Comparison of ENCODE assay signal across 8 cellular contexts in the genomic region with DNA sequence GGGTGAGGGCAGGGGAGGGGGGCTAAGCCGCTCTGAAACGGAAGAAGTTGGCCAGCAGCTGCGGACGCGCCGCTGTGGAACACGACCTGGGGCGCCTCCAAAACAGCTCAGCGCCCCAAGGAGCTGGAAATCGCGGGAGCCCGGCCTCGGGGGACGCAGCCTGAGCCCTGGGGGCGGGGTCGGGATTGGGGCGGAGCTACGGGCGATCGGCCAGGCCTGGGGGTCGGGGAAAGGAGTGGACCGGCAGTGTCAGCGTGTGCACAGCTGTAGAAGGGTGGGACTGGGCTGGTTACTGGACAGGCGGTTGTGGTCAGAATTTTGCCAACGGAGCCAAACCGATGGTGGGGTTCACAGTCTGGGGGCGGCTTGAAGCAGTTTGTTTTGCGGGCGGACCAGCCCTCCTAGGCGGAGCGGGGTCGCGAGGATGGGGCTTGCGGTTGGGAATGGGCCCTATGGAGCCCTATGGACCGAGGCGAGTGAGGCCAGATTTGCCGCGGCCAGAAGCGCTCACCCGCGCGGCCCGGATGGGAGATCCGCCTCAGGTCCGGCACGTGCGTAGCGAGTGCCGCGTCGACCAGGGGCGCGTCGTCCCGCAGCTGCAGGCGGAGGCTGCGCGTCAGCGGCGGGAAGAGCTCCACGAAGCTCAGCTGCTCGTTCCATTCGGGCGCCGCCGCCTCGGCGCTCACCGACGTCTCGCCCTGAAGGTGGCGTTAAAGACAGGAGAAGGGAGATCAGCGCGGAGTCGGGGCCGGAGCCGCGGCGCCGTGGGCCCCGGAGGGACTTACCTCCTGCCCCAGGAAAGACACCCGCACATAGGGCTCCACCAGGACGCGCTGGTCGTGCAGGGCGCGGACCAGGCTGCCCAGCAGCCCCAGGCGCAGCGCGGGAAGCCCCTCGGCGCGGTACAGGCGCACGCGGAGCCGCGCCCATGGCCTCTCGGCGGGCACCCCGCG. TPM values are rescaled to one million over a fixed set of nuclear protein-coding genes. Genes with fewer than 3 reads are reported as not detected.
A peak's percentile ranks its signal among the peaks of the same experiment; 100 is the strongest.
DNase-seq lines count a peak whose midpoint lies in the region; ATAC-seq and TF ChIP-seq lines count a peak whose summit lies in the region.

No MANE protein-coding gene starts in this region.

- 0 out of 2 replicates have a peak overlapping the region, but pooled peaks have one; percentile 0 for H3K23ac ChIP-seq in IMR-90 (ENCODE audit: low read depth, low read length)

- H3K27me3 ChIP-seq in IMR-90 (ENCODE audit: control insufficient read depth, insufficient read depth, low read length) (peaks cover 51% of the 10 kb centered on the region), left ventricle myocardium inferior (ENCODE audit: low read depth) (peaks cover 50% of the 10 kb centered on the region), psoas muscle (ENCODE audit: insufficient read depth in 3 of 3, low read length in 2 of 3) (peaks cover 0 to 11% (median 1%) of the 10 kb centered on the region in 3 donors), PC-9 (ENCODE audit: insufficient read depth, low read depth) (no peaks in the 10 kb centered on the region)

- WGBS in IMR-90 (ENCODE audit: extremely low coverage in 2 of 2, insufficient read length in 1 of 2), 2 experiments, result 3% methylated on average over 49 of the region's 102 CpGs; no CpG with 5 or more reads in 1 of the 2 experiments
- WGBS in psoas muscle, 3 donors, result 1% methylated on average over 74 to 102 of the region's 102 CpGs

- H3K4me1 ChIP-seq in IMR-90 (ENCODE audit: control insufficient read depth, insufficient read depth, low read length) (peaks cover 3% of the 10 kb centered on the region), left ventricle myocardium inferior (peaks cover 20% of the 10 kb centered on the region), psoas muscle (peaks cover 11% of the 10 kb centered on the region), PC-9 (replicated peaks; ENCODE audit: insufficient read depth) (peaks cover 11% of the 10 kb centered on the region)

- H3F3A ChIP-seq in PC-9 (ENCODE audit: insufficient read depth, low read depth), result peaks cover 5% of the 10 kb centered on the region; the same call in 1 of the 2 replicates

- intact Hi-C loops in IMR-90 (cut with micrococcal nuclease) (no loop called here), left ventricle myocardium inferior (cut with micrococcal nuclease) (no loop called here), psoas muscle (cut with DNase I) (loop anchor here (5.0 to 10.0 kb wide), 2 partner anchors 94 to 286 kb away; a partner anchor contains a TSS), PC-9 (cut with micrococcal nuclease; ENCODE audit: unreplicated experiment) (no loop called here)

- H3K14ac ChIP-seq in IMR-90 (replicated peaks; ENCODE audit: low read depth, low read length), result no peak overlapping the region

- H3K27me3 Mint-ChIP-seq in activated naive CD8-positive, alpha-beta T cell treated with anti-CD3 and anti-CD28 coated beads, Interleukin-2, amount 10 ng/mL, durations not matched to agents 7 days and 5 days, result peaks cover 41% of the 10 kb centered on the region

- H3K9me2 ChIP-seq in PC-9 (ENCODE audit: insufficient read depth), result no peaks in the 10 kb centered on the region

- H4K20me1 ChIP-seq in IMR-90 (ENCODE audit: insufficient read depth, low read length) (no peaks in the 10 kb centered on the region; the same call in 1 of the 2 replicates), PC-9 (ENCODE audit: insufficient read depth) (no peaks in the 10 kb centered on the region)

- dilution Hi-C loops in IMR-90 (cut with HindIII; ENCODE audit: low sequenced_read_pairs, unreplicated experiment), result no loop called here

- H3K27ac ChIP-seq in IMR-90 (ENCODE audit: insufficient read depth, low read length) (no peak overlapping the region), left ventricle myocardium inferior (replicated peaks) (no peak overlapping the region), psoas muscle (no peak overlapping the region), PC-9 (no peak overlapping the region)

- peaks cover 22% of the 10 kb centered on the region for H3K79me2 ChIP-seq in PC-9 (ENCODE audit: low read depth)

- H3K9me1 ChIP-seq in IMR-90 (ENCODE audit: insufficient read depth, low read length), result no peaks in the 10 kb centered on the region

- H4K5ac ChIP-seq in IMR-90 (ENCODE audit: low read depth, low read length), result no peak overlapping the region

- H2AFZ ChIP-seq in IMR-90 (replicated peaks; ENCODE audit: low read length, poor library complexity), result peak overlapping the region; percentile 88
- H2AFZ ChIP-seq in PC-9, result no peak overlapping the region

- H3K4ac ChIP-seq in IMR-90 (ENCODE audit: low read depth, low read length), result no peak overlapping the region

- peak overlapping the region; percentile 8 for H3K27ac Mint-ChIP-seq in activated naive CD8-positive, alpha-beta T cell treated with anti-CD3 and anti-CD28 coated beads, Interleukin-2, amount 10 ng/mL, durations not matched to agents 7 days and 5 days

- peak overlapping the region; percentile 73 for H2AK9ac ChIP-seq in IMR-90 (replicated peaks; ENCODE audit: low read depth, low read length, poor library complexity)

- H2AK5ac ChIP-seq in IMR-90 (ENCODE audit: low read depth, low read length), result no peak overlapping the region

- CTCF ChIA-PET in IMR-90 (lab: Yijun Ruan, JAX) (interaction anchor here (1.7 kb wide), 1 partner anchor 14 kb away, joined by 4 read pairs; a partner anchor contains a TSS), PC-9 (lab: Charles Lee) (interaction anchor here (0.6 kb wide), 1 partner anchor 13 kb away, joined by 3 read pairs; no protein-coding TSS in a partner anchor)

- H2BK5ac ChIP-seq in IMR-90 (ENCODE audit: low read depth, low read length, poor library complexity, severe bottlenecking), result no peak overlapping the region

- no peak for TF ChIP-seq POLR2A in IMR-90 (IDR thresholded peaks at IDR 0.05; ENCODE audit: low read depth, low read length)

- no peak overlapping the region for H3K18ac ChIP-seq in IMR-90 (ENCODE audit: low read depth, low read length)

- H3K36me3 Mint-ChIP-seq in activated naive CD8-positive, alpha-beta T cell treated with anti-CD3 and anti-CD28 coated beads, Interleukin-2, amount 10 ng/mL, durations not matched to agents 7 days and 5 days, result no peaks in the 10 kb centered on the region

- H3K9ac ChIP-seq in IMR-90 (ENCODE audit: low read depth, low read length), result peak overlapping the region; percentile 12; the same call in 1 of the 2 replicates

- H2BK20ac ChIP-seq in IMR-90 (ENCODE audit: low read depth, low read length), result no peak overlapping the region

- BruUV-seq in IMR-90 (replicated peaks; lab: Mats Ljungman, UMichigan), result no TSS peak
- no TSS peak for BruUV-seq in PC-9 (replicated peaks; lab: Mats Ljungman, UMichigan)

- TF ChIP-seq CTCF in IMR-90 (conservative IDR thresholded peaks at IDR 0.05; ENCODE audit: low read depth, low read length), result peak; percentile 47
- peak; percentile 65 for TF ChIP-seq CTCF in left ventricle myocardium inferior (IDR thresholded peaks at IDR 0.05; ENCODE audit: borderline replicate concordance)
- peak; percentile 57 for TF ChIP-seq CTCF in psoas muscle (IDR thresholded peaks at IDR 0.05)
- no peak for TF ChIP-seq CTCF in PC-9 (conservative IDR thresholded peaks at IDR 0.05)

- in situ Hi-C loops in IMR-90 (cut with MboI; ENCODE audit: low sequenced_read_pairs), result no loop called here

- H3K36me3 ChIP-seq in IMR-90 (ENCODE audit: control insufficient read depth, insufficient read depth, low read length) (no peaks in the 10 kb centered on the region), left ventricle myocardium inferior (no peaks in the 10 kb centered on the region), psoas muscle (ENCODE audit: insufficient read depth in 1 of 2, low read depth in 1 of 2) (no peaks in the 10 kb centered on the region), PC-9 (ENCODE audit: low read depth) (peaks cover 13% of the 10 kb centered on the region; the same call in 1 of the 2 replicates)

- peak overlapping the region; percentile 33 for H3K4me3 ChIP-seq in IMR-90 (ENCODE audit: insufficient read depth, low read depth, low read length)
- peak overlapping the region; percentile 64 for H3K4me3 ChIP-seq in left ventricle myocardium inferior
- peak overlapping the region; percentile 67 for H3K4me3 ChIP-seq in psoas muscle
- no peak overlapping the region for H3K4me3 ChIP-seq in PC-9

- H4K8ac ChIP-seq in IMR-90 (ENCODE audit: low read depth in 2 of 2, low read length in 2 of 2), result peak overlapping the region in 1 of 2 experiments; percentile 0; a peak in 1 of 4 replicates

- no peak overlapping the region for H3K56ac ChIP-seq in IMR-90 (ENCODE audit: extremely low read depth, insufficient read depth, low read length)

- H3K9me3 ChIP-seq in IMR-90 (ENCODE audit: control insufficient read depth, insufficient read depth, low read length), result no peaks in the 10 kb centered on the region
- H3K9me3 ChIP-seq in left ventricle myocardium inferior (replicated peaks), result no peaks in the 10 kb centered on the region
- H3K9me3 ChIP-seq in psoas muscle, result no peaks in the 10 kb centered on the region
- no peaks in the 10 kb centered on the region for H3K9me3 ChIP-seq in PC-9 (ENCODE audit: insufficient read depth, low read depth)

- H3K4me3 Mint-ChIP-seq in activated naive CD8-positive, alpha-beta T cell treated with anti-CD3 and anti-CD28 coated beads, Interleukin-2, amount 10 ng/mL, durations not matched to agents 7 days and 5 days, result peak overlapping the region; percentile 79

- peaks cover 7% of the 10 kb centered on the region for H3K4me1 Mint-ChIP-seq in activated naive CD8-positive, alpha-beta T cell treated with anti-CD3 and anti-CD28 coated beads, Interleukin-2, amount 10 ng/mL, durations not matched to agents 7 days and 5 days

- no peak overlapping the region for H2BK15ac ChIP-seq in IMR-90 (ENCODE audit: low read depth, low read length)

- DNase-seq in DMS153 treated with DMSO at 0.1 percent for 48 hours (lab: John Stamatoyannopoulos, UW; ENCODE audit: unreplicated experiment) (peak; percentile 16), IMR-90 (peak; percentile 72), SW480 (ENCODE audit: low spot score) (peak; percentile 78), left ventricle myocardium inferior (peak; percentile 74), psoas muscle (peak; percentile 77 to 92), ureter (ENCODE audit: low spot score) (peak; percentile 70), PC-9 (no peak)
- peak; percentile 82 for DNase-seq in activated naive CD8-positive, alpha-beta T cell treated with anti-CD3 and anti-CD28 coated beads, Interleukin-2, amount 10 ng/mL, durations not matched to agents 7 days and 5 days

- ATAC-seq in IMR-90 (ENCODE audit: low read depth) (peak; percentile 89), psoas muscle (peak; percentile 86 to 97 (median 95))
- peak; percentile 90 for ATAC-seq in activated naive CD8-positive, alpha-beta T cell treated with anti-CD3 and anti-CD28 coated beads, Interleukin-2, amount 10 ng/mL, durations not matched to agents 7 days and 5 days (ENCODE audit: low read depth)

- POLR2A ChIA-PET in IMR-90 (lab: Charles Lee; ENCODE audit: unreplicated experiment), result no interaction called here
- POLR2A ChIA-PET in activated naive CD8-positive, alpha-beta T cell treated with anti-CD3 and anti-CD28 coated beads, Interleukin-2, amount 10 ng/mL, durations not matched to agents 7 days and 5 days (lab: Charles Lee), result interaction anchor here (0.9 to 2.0 kb wide), 6 partner anchors 15 to 353 kb away, joined by 3 to 6 read pairs (median 6); a partner anchor contains a TSS
- POLR2A ChIA-PET in PC-9 (lab: Charles Lee; ENCODE audit: unreplicated experiment), result no interaction called here

- no peaks in the 10 kb centered on the region for H3K79me1 ChIP-seq in IMR-90 (ENCODE audit: low read depth in 1 of 2, low read length in 2 of 2)

- TF ChIP-seq RAD21 in IMR-90 (IDR thresholded peaks at IDR 0.05; ENCODE audit: low read length), result peak; percentile 43

- peak overlapping the region; percentile 84 for H3K4me2 ChIP-seq in IMR-90 (ENCODE audit: low read depth, low read length)
- H3K4me2 ChIP-seq in PC-9, result no peak overlapping the region

- H3K9me3 Mint-ChIP-seq in activated naive CD8-positive, alpha-beta T cell treated with anti-CD3 and anti-CD28 coated beads, Interleukin-2, amount 10 ng/mL, durations not matched to agents 7 days and 5 days, result no peaks in the 10 kb centered on the region

- H4K91ac ChIP-seq in IMR-90 (ENCODE audit: insufficient read depth, low read depth, low read length), result no peak overlapping the region

- H2BK120ac ChIP-seq in IMR-90 (ENCODE audit: low read depth, low read length), result no peak overlapping the region

RNA-seq across cellular contexts. Expression of a gene that starts 14.3 kb away (rescaled TPM):
- total RNA-seq in IMR-90 (2012; rRNA removed) (1.8 and 1.9 TPM in 2 replicates), left ventricle myocardium inferior (2.3 TPM), psoas muscle (1 to 10 TPM; 1.1 to 2.1 (median 1.4) TPM), ureter (18.4 TPM), PC-9 (2021) (14.1 and 22.9 TPM in 2 replicates)
- polyA plus RNA-seq in IMR-90 (2012; rRNA removed) (5.5 and 5.8 TPM in 2 replicates), psoas muscle (1 to 10 TPM in 1 of 3 donors, under 1 TPM in 2; 0.49 to 1.1 (median 0.61) TPM)
- 4.8 and 7.3 TPM in 2 replicates for polyA plus RNA-seq in IMR-90 (2012; cell fraction: cytosol; rRNA removed)
- polyA plus RNA-seq in IMR-90 (2012; cell fraction: nucleus; rRNA removed; ENCODE audit: low replicate concordance), result 17.5 and 19.5 TPM in 2 replicates
- 1 to 10 TPM; 3.8 to 5.7 TPM for total RNA-seq in activated naive CD8-positive, alpha-beta T cell treated with anti-CD3 and anti-CD28 coated beads, Interleukin-2, amount 10 ng/mL, durations not matched to agents 7 days and 5 days

RNA-seq across cellular contexts. Expression of a gene that starts 59.4 kb away (rescaled TPM):
- total RNA-seq in IMR-90 (2012; rRNA removed) (438 and 487 TPM in 2 replicates), left ventricle myocardium inferior (103 TPM), psoas muscle (10 to 100 TPM; 61.7 to 71.6 (median 64.6) TPM), ureter (265 TPM), PC-9 (2021) (341 and 435 TPM in 2 replicates)
- polyA plus RNA-seq in IMR-90 (2012; rRNA removed) (434 and 437 TPM in 2 replicates), psoas muscle (10 to 100 TPM; 67.9 to 83.5 (median 78.1) TPM)
- 372 and 430 TPM in 2 replicates for polyA plus RNA-seq in IMR-90 (2012; cell fraction: cytosol; rRNA removed)
- polyA plus RNA-seq in IMR-90 (2012; cell fraction: nucleus; rRNA removed; ENCODE audit: low replicate concordance), result 321 and 334 TPM in 2 replicates
- 100 to 1,000 TPM; 123 to 125 TPM for total RNA-seq in activated naive CD8-positive, alpha-beta T cell treated with anti-CD3 and anti-CD28 coated beads, Interleukin-2, amount 10 ng/mL, durations not matched to agents 7 days and 5 days

Comparison
In these comparisons a context has a peak if more than half of its experiments do, and no peak if none do; other contexts are left out.
1. DNase-seq: peak in DMS153 treated with DMSO at 0.1 percent for 48 hours (single experiment), IMR-90 (single experiment), SW480 (single experiment), activated naive CD8-positive, alpha-beta T cell treated with anti-CD3 and anti-CD28 coated beads, Interleukin-2, amount 10 ng/mL, durations not matched to agents 7 days and 5 days (single experiment), left ventricle myocardium inferior (single experiment), psoas muscle (2 of 2) and ureter (single experiment); none in PC-9 (0 of 2).
2. intact Hi-C loops: an anchor here in psoas muscle (5.0 to 10.0 kb wide); none called in IMR-90, left ventricle myocardium inferior and PC-9.
3. Peak in every context shown above with its lines, with median percentiles within 50 percentile points of each other: ATAC-seq.